ENCODE assay signal across 12 cellular contexts in the genomic region with DNA sequence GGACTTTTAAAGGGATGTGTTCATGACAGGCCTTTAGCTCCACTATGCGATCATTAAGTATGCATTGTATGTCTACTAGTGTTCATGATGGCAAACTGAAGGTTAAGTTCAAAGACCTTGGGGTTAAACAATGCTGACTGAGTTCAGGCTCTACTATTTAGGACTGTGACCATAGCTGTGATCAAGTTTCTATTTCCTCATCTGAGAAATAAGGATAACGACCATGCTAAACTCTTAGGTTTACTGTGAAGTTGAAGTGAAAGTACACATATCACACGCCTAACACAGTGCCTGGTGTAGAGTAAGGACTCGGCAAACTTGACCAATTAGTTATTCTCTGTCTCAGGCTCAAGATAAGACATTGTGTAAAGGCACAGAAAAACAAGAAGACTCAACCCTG.
DNase-seq lines count a peak whose midpoint lies in the region; ATAC-seq, FAIRE-seq and TF ChIP-seq lines count a peak whose summit lies in the region.
"Had no signal": no experiment of that assay in that cellular context is flagged by ENCODE, and none has a peak within 500 bp of the region (broad histone marks: within the 10 kb centered on the region; RNA-seq: fewer than 3 reads in every experiment).

No MANE protein-coding gene starts in this region.

- no peaks in the 10 kb centered on the region for H3K79me2 ChIP-seq in GM12878 (ENCODE audit: control insufficient read depth, insufficient read depth, low read length)

- POLR2A ChIA-PET in GM12878 (lab: Charles Lee), result interaction anchor here (0.8 to 1.4 kb wide), 5 partner anchors 15 to 84 kb away, joined by 3 to 5 read pairs (median 3); no protein-coding TSS in a partner anchor

- RAD21 ChIA-PET in GM12878 (lab: Charles Lee; ENCODE audit: unreplicated experiment), result interaction anchor here (0.7 to 2.6 kb wide), 12 partner anchors 9 to 328 kb away, joined by 3 to 9 read pairs (median 4); no protein-coding TSS in a partner anchor

- WGBS in GM12878 (ENCODE audit: insufficient coverage, insufficient replicate concordance, low lambda C conversion rate, missing lambda C conversion rate), result 0% methylated on average over 4 of the region's 4 CpGs

- in situ Hi-C loops in GM12878 (cut with MboI), result no loop called here

- no peaks in the 10 kb centered on the region for H3K27me3 ChIP-seq in GM12878 (replicated peaks in 1 of 2; ENCODE audit: control insufficient read depth in 2 of 2, insufficient read depth in 2 of 2, low read length in 1 of 2)
- H3K27me3 ChIP-seq: sigmoid colon had no signal

- BruUV-seq in GM12878 (replicated peaks; lab: Mats Ljungman, UMichigan), result no TSS peak

- no peaks in the 10 kb centered on the region for H3K36me3 ChIP-seq in GM12878 (ENCODE audit: control insufficient read depth in 2 of 2, insufficient read depth in 2 of 2, low read length in 1 of 2)
- H3K36me3 ChIP-seq: sigmoid colon had no signal

- intact Hi-C loops in GM12878 (cut with micrococcal nuclease; ENCODE audit: unreplicated experiment), result loop anchor here (1.0 to 2.0 kb wide), 2 partner anchors 12 to 15 kb away; no protein-coding TSS in a partner anchor

- peak overlapping the region; percentile 73 for H2AFZ ChIP-seq in GM12878 (ENCODE audit: control insufficient read depth, low read depth, low read length)

- no peak for TF ChIP-seq POLR2A in GM12878 (IDR thresholded peaks at IDR 0.05; ENCODE audit: low read depth, low read length)

- TF ChIP-seq CTCF in GM12878 (IDR thresholded peaks at IDR 0.05 in 2 of 3, conservative IDR thresholded peaks at IDR 0.05 in 1 of 3; ENCODE audit: control insufficient read depth in 2 of 3, extremely low read depth in 1 of 3, insufficient read depth in 1 of 3, low read depth in 3 of 3, low read length in 3 of 3), result no peak

- TF ChIP-seq EP300 in GM12878 (IDR thresholded peaks at IDR 0.05; ENCODE audit: borderline replicate concordance in 1 of 2, control insufficient read depth in 1 of 2, low read depth in 2 of 2, low read length in 2 of 2), result peak; percentile 58 to 72; a peak in 2 of 4 replicates

- peak overlapping the region; percentile 85 for H3K27ac ChIP-seq in GM12878 (ENCODE audit: control insufficient read depth, insufficient read depth)
- H3K27ac ChIP-seq: sigmoid colon had no signal

- SMC1A ChIA-PET in GM12878 (lab: Charles Lee; ENCODE audit: uncharacterized antibody, unreplicated experiment), result interaction anchor here (0.6 to 11.9 kb wide), 12 partner anchors 8 to 440 kb away, joined by 3 to 248 read pairs (median 4); no protein-coding TSS in a partner anchor

- ATAC-seq in GM18870 (IDR thresholded peaks at IDR 0.05; ENCODE audit: unreplicated experiment) (peak; percentile 77), GM21515 (IDR thresholded peaks at IDR 0.05; ENCODE audit: unreplicated experiment) (peak; percentile 64), HG03064 (IDR thresholded peaks at IDR 0.05; ENCODE audit: low read depth, unreplicated experiment) (peak; percentile 69), GM12878 (peak; percentile 91), esophagus mucosa (no peak)
- ATAC-seq: T-cell had no signal

- peak overlapping the region; percentile 57; the same call in 1 of the 2 replicates for H3K4me2 ChIP-seq in GM12878 (ENCODE audit: control insufficient read depth, insufficient read depth)

- H3K4me3 ChIP-seq in GM12878, result no peak overlapping the region
- H3K4me3 ChIP-seq: sigmoid colon had no signal

- H3K9ac ChIP-seq in GM12878 (ENCODE audit: control insufficient read depth, insufficient read depth, low read length), result no peak overlapping the region

- FAIRE-seq in GM12878 (lab: Jason Lieb, UNC), result no peak

- CTCF ChIA-PET in GM12878 (lab: Yijun Ruan, JAX), result interaction anchor here (1.4 to 27.4 kb wide), 7 partner anchors 7 to 440 kb away, joined by 5 to 379 read pairs (median 11); no protein-coding TSS in a partner anchor

- H4K20me1 ChIP-seq in GM12878 (ENCODE audit: control insufficient read depth, insufficient read depth), result no peaks in the 10 kb centered on the region

- TF ChIP-seq RAD21 in GM12878 (IDR thresholded peaks at IDR 0.05; ENCODE audit: insufficient read depth, low read depth, low read length), result no peak

- DNase-seq in GM12878 (ENCODE audit: low read depth, low spot score) (peak; percentile 77), EL (no peak), germinal center (ENCODE audit: low spot score) (no peak)
- no peak for DNase-seq in stimulated activated CD4-positive, alpha-beta T cell treated with anti-CD3 and anti-CD28 coated beads, Interleukin-1b, Interleukin-23, amount 100 ng/mL, for 48 hours
- DNase-seq: aorta, NCI-H69, sigmoid colon, T-cell had no signal

- no peaks in the 10 kb centered on the region; the same call in 2 of the 3 replicates for H3K9me3 ChIP-seq in GM12878 (replicated peaks; ENCODE audit: control insufficient read depth, insufficient read depth, low read length)
- H3K9me3 ChIP-seq: sigmoid colon had no signal

- peaks cover 17% of the 10 kb centered on the region for H3K4me1 ChIP-seq in GM12878 (ENCODE audit: control insufficient read depth, insufficient read depth, low read length)
- H3K4me1 ChIP-seq: sigmoid colon had no signal

TF ChIP-seq in GM12878, 131 proteins besides CTCF, POLR2A, EP300 and RAD21 (continues in another document):
- TF ChIP-seq JUNB (IDR thresholded peaks at IDR 0.05), result peak; percentile 47
- TF ChIP-seq SMARCA5 (IDR thresholded peaks at IDR 0.05), result 0 out of 2 replicates have a peak, but pooled peaks have one; percentile 36
- no peak for TF ChIP-seq ZNF24 (IDR thresholded peaks at IDR 0.05)
- TF ChIP-seq TCF7 (IDR thresholded peaks at IDR 0.05; ENCODE audit: borderline replicate concordance), result peak; percentile 61; the same call in 1 of the 2 replicates
- TF ChIP-seq CBX5 (IDR thresholded peaks at IDR 0.05; ENCODE audit: low read depth), result peak; percentile 58
- TF ChIP-seq MLLT1 (IDR thresholded peaks at IDR 0.05), result 0 out of 2 replicates have a peak, but pooled peaks have one; percentile 30
- peak in 1 of 2 experiments; percentile 78; a peak in 1 of 4 replicates for TF ChIP-seq ETV6 (conservative IDR thresholded peaks at IDR 0.05 in 1 of 2, IDR thresholded peaks at IDR 0.05 in 1 of 2; ENCODE audit: borderline replicate concordance in 1 of 2, low read depth in 1 of 2)
- peak; percentile 90; the same call in 1 of the 2 replicates for TF ChIP-seq ESRRA (IDR thresholded peaks at IDR 0.05; ENCODE audit: low read length)
- TF ChIP-seq, protein P1, sequence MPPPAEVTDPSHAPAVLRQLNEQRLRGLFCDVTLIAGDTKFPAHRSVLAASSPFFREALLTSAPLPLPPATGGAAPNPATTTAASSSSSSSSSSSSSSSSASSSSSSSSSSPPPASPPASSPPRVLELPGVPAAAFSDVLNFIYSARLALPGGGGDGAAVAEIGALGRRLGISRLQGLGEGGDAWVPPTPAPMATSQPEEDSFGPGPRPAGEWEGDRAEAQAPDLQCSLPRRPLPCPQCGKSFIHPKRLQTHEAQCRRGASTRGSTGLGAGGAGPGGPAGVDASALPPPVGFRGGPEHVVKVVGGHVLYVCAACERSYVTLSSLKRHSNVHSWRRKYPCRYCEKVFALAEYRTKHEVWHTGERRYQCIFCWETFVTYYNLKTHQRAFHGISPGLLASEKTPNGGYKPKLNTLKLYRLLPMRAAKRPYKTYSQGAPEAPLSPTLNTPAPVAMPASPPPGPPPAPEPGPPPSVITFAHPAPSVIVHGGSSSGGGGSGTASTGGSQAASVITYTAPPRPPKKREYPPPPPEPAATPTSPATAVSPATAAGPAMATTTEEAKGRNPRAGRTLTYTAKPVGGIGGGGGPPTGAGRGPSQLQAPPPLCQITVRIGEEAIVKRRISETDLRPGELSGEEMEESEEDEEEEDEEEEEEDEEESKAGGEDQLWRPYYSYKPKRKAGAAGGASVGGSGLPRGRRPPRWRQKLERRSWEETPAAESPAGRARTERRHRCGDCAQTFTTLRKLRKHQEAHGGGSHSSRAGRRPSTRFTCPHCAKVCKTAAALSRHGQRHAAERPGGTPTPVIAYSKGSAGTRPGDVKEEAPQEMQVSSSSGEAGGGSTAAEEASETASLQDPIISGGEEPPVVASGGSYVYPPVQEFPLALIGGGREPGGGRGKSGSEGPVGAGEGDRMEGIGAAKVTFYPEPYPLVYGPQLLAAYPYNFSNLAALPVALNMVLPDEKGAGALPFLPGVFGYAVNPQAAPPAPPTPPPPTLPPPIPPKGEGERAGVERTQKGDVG (CRISPR knock-in tag; IDR thresholded peaks at IDR 0.05), result no peak
- TF ChIP-seq SKIL (IDR thresholded peaks at IDR 0.05; ENCODE audit: low read depth, poor library complexity, severe bottlenecking), result peak; percentile 68
